Comparison of ENCODE assay signal across 10 cellular contexts in genomic region chr19:50695251-50696064, GRCh38. TPM values are rescaled to one million over a fixed set of nuclear protein-coding genes. Genes with fewer than 3 reads are reported as not detected.
DNase-seq lines count a peak whose midpoint lies in the region; ATAC-seq and TF ChIP-seq lines count a peak whose summit lies in the region.
"Had no signal": no experiment of that assay in that cellular context is flagged by ENCODE, and none has a peak within 500 bp of the region (broad histone marks: within the 10 kb centered on the region; RNA-seq: fewer than 3 reads in every experiment).

No MANE protein-coding gene starts in this region.

- H3K4me1 Mint-ChIP-seq in T-helper 17 cell, result no peaks in the 10 kb centered on the region

- TF ChIP-seq CTCF in parathyroid adenoma (IDR thresholded peaks at IDR 0.05), result no peak

- H3K36me3 Mint-ChIP-seq in T-helper 17 cell (ENCODE audit: low read depth), result peaks cover 9% of the 10 kb centered on the region

- no peak overlapping the region for H3K4me3 Mint-ChIP-seq in T-helper 17 cell
- H3K4me3 Mint-ChIP-seq: effector memory CD8-positive, alpha-beta T cell had no signal

- no peaks in the 10 kb centered on the region for H3K79me2 ChIP-seq in parathyroid adenoma

- no peaks in the 10 kb centered on the region for H3K36me3 ChIP-seq in parathyroid adenoma (ENCODE audit: control insufficient read depth, insufficient read depth, low read length)

- no peak overlapping the region for H3K9ac ChIP-seq in parathyroid adenoma

- H3K27ac Mint-ChIP-seq in T-helper 17 cell, result no peak overlapping the region
- H3K27ac Mint-ChIP-seq: effector memory CD8-positive, alpha-beta T cell had no signal

- peaks cover 3% of the 10 kb centered on the region for H3K4me1 ChIP-seq in parathyroid adenoma

- peak overlapping the region; percentile 74 for H2AFZ ChIP-seq in parathyroid adenoma

- peaks cover 3% of the 10 kb centered on the region for H3K27me3 ChIP-seq in parathyroid adenoma (ENCODE audit: control insufficient read depth, insufficient read depth, low read length)

- H3K4me3 ChIP-seq in parathyroid adenoma (ENCODE audit: low read depth, low read length), result no peak overlapping the region

- ATAC-seq in T-helper 17 cell (no peak), GM21526 (IDR thresholded peaks at IDR 0.05; ENCODE audit: low FRiP score, unreplicated experiment) (no peak)
- ATAC-seq: effector memory CD8-positive, alpha-beta T cell had no signal

- no peak overlapping the region for H3K27ac ChIP-seq in parathyroid adenoma

- H3K9me3 ChIP-seq in parathyroid adenoma (ENCODE audit: control insufficient read depth, low read length), result no peaks in the 10 kb centered on the region
- no peaks in the 10 kb centered on the region for H3K9me3 ChIP-seq in T-helper 17 cell (ENCODE audit: control insufficient read depth, low read length, poor library complexity, severe bottlenecking)

- peak; percentile 68 for DNase-seq in NCI-H82 (lab: John Stamatoyannopoulos, UW)
- no peak for DNase-seq in NCI-H82 treated with DMSO at 0.1 percent for 48 hours (lab: John Stamatoyannopoulos, UW; ENCODE audit: unreplicated experiment)
- DNase-seq in NCI-H2171 (lab: John Stamatoyannopoulos, UW), result peak; percentile 81
- DNase-seq in cerebellar cortex (ENCODE audit: low spot score), result peak; percentile 71
- no peak for DNase-seq in dedifferentiated amniotic fluid mesenchymal stem cell (ENCODE audit: extremely low spot score)
- DNase-seq in T-helper 17 cell, result no peak
- DNase-seq: effector memory CD8-positive, alpha-beta T cell had no signal

- H3K27me3 Mint-ChIP-seq in T-helper 17 cell, result peaks cover 45% of the 10 kb centered on the region

- no peak overlapping the region for H3K4me2 ChIP-seq in parathyroid adenoma (ENCODE audit: low read length)

RNA-seq across cellular contexts. Expression of gene SHANK1, which starts 24.1 kb away (rescaled TPM):
- not detected for total RNA-seq in T-helper 17 cell

RNA-seq across cellular contexts. Expression of gene CLEC11A, which starts 27.7 kb away (rescaled TPM):
- under 1 TPM in 1 of 2 donors, not detected in 1; 0.39 TPM for total RNA-seq in T-helper 17 cell

RNA-seq across cellular contexts. Expression of gene C19orf81, which starts 46.2 kb away (rescaled TPM):
- total RNA-seq in T-helper 17 cell, result not detected
- total RNA-seq: mesenteric fat pad had no signal

RNA-seq across cellular contexts. Expression of gene SYT3, which starts 55.8 kb away (rescaled TPM):
- total RNA-seq in T-helper 17 cell, result not detected

Comparison
In these comparisons a context has a peak if more than half of its experiments do, and no peak if none do; other contexts are left out.
1. DNase-seq: peak in NCI-H82 (single experiment), NCI-H2171 (single experiment) and cerebellar cortex (single experiment); none in NCI-H82 treated with DMSO at 0.1 percent for 48 hours (single experiment), dedifferentiated amniotic fluid mesenchymal stem cell (single experiment) and T-helper 17 cell (0 of 3).